ENCODE assay signal across 8 cellular contexts in genomic region chr17:45144199-45145034, GRCh38. TPM values are rescaled to one million over a fixed set of nuclear protein-coding genes. Genes with fewer than 3 reads are reported as not detected.
A peak's percentile ranks its signal among the peaks of the same experiment; 100 is the strongest.
DNase-seq lines count a peak whose midpoint lies in the region; ATAC-seq and TF ChIP-seq lines count a peak whose summit lies in the region.

No MANE protein-coding gene starts in this region.

- H3K27ac Mint-ChIP-seq in activated T-helper 2 cell treated with anti-CD3 and anti-CD28 coated beads, Interferon-gamma antibody, Interleukin-2, Interleukin-4, amounts not matched to agents 10 μg/mL and 5 μg/mL and 100 μg/mL, durations not matched to agents 14 hours and 24 hours and 36 hours, result peak overlapping the region; percentile 7

- WGBS in sigmoid colon, 2 donors, result 17% methylated on average over 71 of the region's 71 CpGs

- intact Hi-C loops in activated T-helper 2 cell treated with anti-CD3 and anti-CD28 coated beads, Interferon-gamma antibody, Interleukin-2, Interleukin-4, amounts not matched to agents 10 μg/mL and 5 μg/mL and 100 μg/mL, durations not matched to agents 14 hours and 24 hours and 36 hours (cut with micrococcal nuclease), result loop anchor here (5.0 kb wide), 2 partner anchors 92 to 103 kb away; partner anchors contain the start of gene DCAKD
- intact Hi-C loops in left ventricle myocardium inferior (cut with micrococcal nuclease), result no loop called here
- intact Hi-C loops in sigmoid colon (cut with DNase I), result loop anchor here (5.0 to 10.0 kb wide), 2 partner anchors 173 to 950 kb away; partner anchors contain the start of genes ATXN7L3 and MAP3K14

- H3K9me3 ChIP-seq in left ventricle myocardium inferior (replicated peaks) (no peaks in the 10 kb centered on the region), sigmoid colon (no peaks in the 10 kb centered on the region)

- CTCF ChIA-PET in GM10248 (lab: Yijun Ruan, JAX), result interaction anchor here (1.2 to 3.5 kb wide), 4 partner anchors 9 to 53 kb away, joined by 3 to 36 read pairs (median 10); partner anchors contain the start of gene ACBD4

- H3K4me1 ChIP-seq in left ventricle myocardium inferior (peaks cover 54% of the 10 kb centered on the region), sigmoid colon (peaks cover 6 to 40% (median 33%) of the 10 kb centered on the region in 4 donors)

- TF ChIP-seq EP300 in sigmoid colon (IDR thresholded peaks at IDR 0.05), result no peak

- TF ChIP-seq CTCF in GM13976 (IDR thresholded peaks at IDR 0.05; ENCODE audit: borderline replicate concordance, control extremely low read depth, extremely low read depth, insufficient read depth, missing control alignments) (no peak), left ventricle myocardium inferior (IDR thresholded peaks at IDR 0.05; ENCODE audit: borderline replicate concordance) (no peak), sigmoid colon (IDR thresholded peaks at IDR 0.05) (no peak), GM10248 (IDR thresholded peaks at IDR 0.05; ENCODE audit: control extremely low read depth, extremely low read depth, low read depth, missing control alignments) (no peak)

- H3K4me1 Mint-ChIP-seq in activated T-helper 2 cell treated with anti-CD3 and anti-CD28 coated beads, Interferon-gamma antibody, Interleukin-2, Interleukin-4, amounts not matched to agents 10 μg/mL and 5 μg/mL and 100 μg/mL, durations not matched to agents 14 hours and 24 hours and 36 hours (ENCODE audit: low read depth), result peaks cover 27% of the 10 kb centered on the region

- H3K36me3 Mint-ChIP-seq in activated T-helper 2 cell treated with anti-CD3 and anti-CD28 coated beads, Interferon-gamma antibody, Interleukin-2, Interleukin-4, amounts not matched to agents 10 μg/mL and 5 μg/mL and 100 μg/mL, durations not matched to agents 14 hours and 24 hours and 36 hours (ENCODE audit: low read depth), result peaks cover 9% of the 10 kb centered on the region

- no peaks in the 10 kb centered on the region for H3K27me3 Mint-ChIP-seq in activated T-helper 2 cell treated with anti-CD3 and anti-CD28 coated beads, Interferon-gamma antibody, Interleukin-2, Interleukin-4, amounts not matched to agents 10 μg/mL and 5 μg/mL and 100 μg/mL, durations not matched to agents 14 hours and 24 hours and 36 hours (ENCODE audit: low read depth)

- peak overlapping the region; percentile 42 for H3K4me3 Mint-ChIP-seq in activated T-helper 2 cell treated with anti-CD3 and anti-CD28 coated beads, Interferon-gamma antibody, Interleukin-2, Interleukin-4, amounts not matched to agents 10 μg/mL and 5 μg/mL and 100 μg/mL, durations not matched to agents 14 hours and 24 hours and 36 hours (ENCODE audit: low read depth)

- H3K4me3 ChIP-seq in left ventricle myocardium inferior (peak overlapping the region; percentile 66), sigmoid colon (peak overlapping the region; percentile 35 to 58 (median 47))

- H3K9me3 Mint-ChIP-seq in activated T-helper 2 cell treated with anti-CD3 and anti-CD28 coated beads, Interferon-gamma antibody, Interleukin-2, Interleukin-4, amounts not matched to agents 10 μg/mL and 5 μg/mL and 100 μg/mL, durations not matched to agents 14 hours and 24 hours and 36 hours, result no peaks in the 10 kb centered on the region

- H3K36me3 ChIP-seq in left ventricle myocardium inferior, result peaks cover 5% of the 10 kb centered on the region
- H3K36me3 ChIP-seq in sigmoid colon, result no peaks in the 10 kb centered on the region

- no peak for ATAC-seq in GM19035 (IDR thresholded peaks at IDR 0.05; ENCODE audit: unreplicated experiment)

- in situ Hi-C loops in GM13976 (cut with MboI; ENCODE audit: low sequenced_read_pairs, unreplicated experiment), result no loop called here

- DNase-seq in GM13976 (ENCODE audit: low spot score) (peak; percentile 58), left ventricle myocardium inferior (peak; percentile 66), sigmoid colon (peak; percentile 86), GM10248 (ENCODE audit: extremely low spot score) (no peak), H4 (ENCODE audit: low spot score) (no peak), Ammon's horn (ENCODE audit: low spot score) (no peak)
- DNase-seq in activated T-helper 2 cell treated with anti-CD3 and anti-CD28 coated beads, Interferon-gamma antibody, Interleukin-2, Interleukin-4, amounts not matched to agents 10 μg/mL and 5 μg/mL and 100 μg/mL, durations not matched to agents 14 hours and 24 hours and 36 hours (ENCODE audit: low spot score), result no peak

- peak in 1 of 2 donors; percentile 8 for TF ChIP-seq POLR2A in sigmoid colon (IDR thresholded peaks at IDR 0.05)

- POLR2A ChIA-PET in GM10248 (lab: Yijun Ruan, JAX), result interaction anchor here (0.9 to 1.6 kb wide), 2 partner anchors 9 to 17 kb away, joined by 3 to 6 read pairs; partner anchors contain the start of genes ACBD4 and HEXIM2

- H3K27ac ChIP-seq in left ventricle myocardium inferior (replicated peaks) (peak overlapping the region; percentile 88), sigmoid colon (peak overlapping the region; percentile 96 to 98 (median 97))

- no peaks in the 10 kb centered on the region for H3K27me3 ChIP-seq in left ventricle myocardium inferior (ENCODE audit: low read depth)
- H3K27me3 ChIP-seq in sigmoid colon, result no peaks in the 10 kb centered on the region

RNA-seq across cellular contexts. Expression of gene HEXIM1, which starts 3.9 kb away (rescaled TPM):
- total RNA-seq in activated T-helper 2 cell treated with anti-CD3 and anti-CD28 coated beads, Interferon-gamma antibody, Interleukin-2, Interleukin-4, amounts not matched to agents 10 μg/mL and 5 μg/mL and 100 μg/mL, durations not matched to agents 14 hours and 24 hours and 36 hours, result 46.4 and 48.1 TPM in 2 replicates
- total RNA-seq in left ventricle myocardium inferior, result 28.8 TPM
- total RNA-seq in sigmoid colon, result 10 to 100 TPM; 41.0 to 60.9 (median 49.4) TPM
- polyA plus RNA-seq in sigmoid colon, result 10 to 100 TPM; 21.6 to 38.8 (median 24.7) TPM
- 4.9 and 6.5 TPM in 2 replicates for total RNA-seq in H4 (2014; rRNA removed; shearing (Covaris generic))

RNA-seq across cellular contexts. Expression of gene ACBD4, which starts 8.9 kb away (rescaled TPM):
- total RNA-seq in activated T-helper 2 cell treated with anti-CD3 and anti-CD28 coated beads, Interferon-gamma antibody, Interleukin-2, Interleukin-4, amounts not matched to agents 10 μg/mL and 5 μg/mL and 100 μg/mL, durations not matched to agents 14 hours and 24 hours and 36 hours, result 12.8 and 15.9 TPM in 2 replicates
- total RNA-seq in left ventricle myocardium inferior (6.4 TPM), sigmoid colon (10 to 100 TPM; 20.0 to 24.9 (median 21.9) TPM)
- polyA plus RNA-seq in sigmoid colon, result 10 to 100 TPM; 13.2 to 36.5 (median 20.1) TPM
- total RNA-seq in H4 (2014; rRNA removed; shearing (Covaris generic)), result 2.1 and 2.6 TPM in 2 replicates

RNA-seq across cellular contexts. Expression of gene PLCD3, which starts 12.1 kb away (rescaled TPM):
- 4.0 and 4.4 TPM in 2 replicates for total RNA-seq in activated T-helper 2 cell treated with anti-CD3 and anti-CD28 coated beads, Interferon-gamma antibody, Interleukin-2, Interleukin-4, amounts not matched to agents 10 μg/mL and 5 μg/mL and 100 μg/mL, durations not matched to agents 14 hours and 24 hours and 36 hours
- total RNA-seq in left ventricle myocardium inferior (146 TPM), sigmoid colon (10 to 100 TPM; 27.4 to 45.7 (median 33.9) TPM)
- 100 to 1,000 TPM; 114 to 274 (median 137) TPM for polyA plus RNA-seq in sigmoid colon
- total RNA-seq in H4 (2014; rRNA removed; shearing (Covaris generic)), result 21.0 and 157 TPM in 2 replicates

RNA-seq across cellular contexts. Expression of gene HEXIM2, which starts 17.3 kb away (rescaled TPM):
- total RNA-seq in activated T-helper 2 cell treated with anti-CD3 and anti-CD28 coated beads, Interferon-gamma antibody, Interleukin-2, Interleukin-4, amounts not matched to agents 10 μg/mL and 5 μg/mL and 100 μg/mL, durations not matched to agents 14 hours and 24 hours and 36 hours, result 7.5 and 7.8 TPM in 2 replicates
- total RNA-seq in left ventricle myocardium inferior (7.0 TPM), sigmoid colon (10 to 100 TPM in 2 of 4 donors, 1 to 10 TPM in 2; 7.5 to 14.7 (median 11.2) TPM)
- polyA plus RNA-seq in sigmoid colon, result 1 to 10 TPM; 1.8 to 7.8 (median 6.6) TPM
- total RNA-seq in H4 (2014; rRNA removed; shearing (Covaris generic)), result 5.8 and 10.7 TPM in 2 replicates

Comparison
In these comparisons a context has a peak if more than half of its experiments do, and no peak if none do; other contexts are left out.
1. DNase-seq: peak in GM13976 (single experiment), left ventricle myocardium inferior (single experiment) and sigmoid colon (single experiment); none in activated T-helper 2 cell treated with anti-CD3 and anti-CD28 coated beads, Interferon-gamma antibody, Interleukin-2, Interleukin-4, amounts not matched to agents 10 μg/mL and 5 μg/mL and 100 μg/mL, durations not matched to agents 14 hours and 24 hours and 36 hours (single experiment), GM10248 (single experiment), H4 (single experiment) and Ammon's horn (single experiment).